ENCODE assay signal across 24 cellular contexts in genomic region chr21:44847261-44848056, GRCh38. TPM values are rescaled to one million over a fixed set of nuclear protein-coding genes. Genes with fewer than 3 reads are reported as not detected.
DNase-seq lines count a peak whose midpoint lies in the region; ATAC-seq, FAIRE-seq and TF ChIP-seq lines count a peak whose summit lies in the region.
"Had no signal": no experiment of that assay in that cellular context is flagged by ENCODE, and none has a peak within 500 bp of the region (broad histone marks: within the 10 kb centered on the region; RNA-seq: fewer than 3 reads in every experiment).

No MANE protein-coding gene starts in this region.

- H3K27ac Mint-ChIP-seq in T-helper 1 cell treated with Interleukin-12 subunit alpha and Interleukin-12 subunit beta and Interleukin-4 antibody, amounts not matched to agents 30 μg/mL and 1 μg/mL, for 36 hours = peak overlapping the region; percentile 31
- H3K27ac Mint-ChIP-seq: activated T-helper 2 cell treated with anti-CD3 and anti-CD28 coated beads, Interferon-gamma antibody, Interleukin-2, Interleukin-4, amounts not matched to agents 10 μg/mL and 5 μg/mL and 100 μg/mL, durations not matched to agents 14 hours and 24 hours and 36 hours; GM23338 had no signal

- peaks cover 2 to 4% of the 10 kb centered on the region in 2 experiments for H3K27me3 ChIP-seq in endothelial cell of umbilical vein (ENCODE audit: control insufficient read depth in 2 of 2, insufficient read depth in 2 of 2, low read length in 2 of 2)

- dilution Hi-C loops in endothelial cell of umbilical vein (cut with MboI; ENCODE audit: extremely low pct_ligation_motif_present, low sequenced_read_pairs) = no loop called here

- H3K27me3 Mint-ChIP-seq in T-helper 1 cell treated with Interleukin-12 subunit alpha and Interleukin-12 subunit beta and Interleukin-4 antibody, amounts not matched to agents 30 μg/mL and 1 μg/mL, for 36 hours (ENCODE audit: low read depth) = no peaks in the 10 kb centered on the region
- H3K27me3 Mint-ChIP-seq: activated CD4-positive, alpha-beta T cell treated with anti-CD3 and anti-CD28 coated beads for 36 hours; brain; stimulated activated naive CD8-positive, alpha-beta T cell treated with anti-CD3 and anti-CD28 coated beads, Interleukin-15, Interleukin-2, amounts not matched to agents 100 ng/mL and 50 ng/mL, for 24 hours had no signal

- peaks cover 22% of the 10 kb centered on the region for H3K4me1 Mint-ChIP-seq in T-helper 1 cell treated with Interleukin-12 subunit alpha and Interleukin-12 subunit beta and Interleukin-4 antibody, amounts not matched to agents 30 μg/mL and 1 μg/mL, for 36 hours (ENCODE audit: low read depth)

- FAIRE-seq in endothelial cell of umbilical vein (lab: Jason Lieb, UNC) = no peak
- FAIRE-seq: D721Med, TTC549 had no signal

- H3K9me3 Mint-ChIP-seq in T-helper 1 cell treated with Interleukin-12 subunit alpha and Interleukin-12 subunit beta and Interleukin-4 antibody, amounts not matched to agents 30 μg/mL and 1 μg/mL, for 36 hours = no peaks in the 10 kb centered on the region
- H3K9me3 Mint-ChIP-seq: activated T-helper 2 cell treated with anti-CD3 and anti-CD28 coated beads, Interferon-gamma antibody, Interleukin-2, Interleukin-4, amounts not matched to agents 10 μg/mL and 5 μg/mL and 100 μg/mL, durations not matched to agents 14 hours and 24 hours and 36 hours; brain; endodermal cell; GM23338; stimulated activated naive CD8-positive, alpha-beta T cell treated with anti-CD3 and anti-CD28 coated beads, Interleukin-15, Interleukin-2, amounts not matched to agents 100 ng/mL and 50 ng/mL, for 24 hours had no signal

- peaks cover 16% of the 10 kb centered on the region for H3K4me1 ChIP-seq in endothelial cell of umbilical vein (ENCODE audit: control insufficient read depth, extremely low read depth, insufficient read depth, low read length)

- TF ChIP-seq POLR2A in endothelial cell of umbilical vein (IDR thresholded peaks at IDR 0.05; ENCODE audit: low read depth, low read length) = no peak

- POLR2A ChIA-PET in RWPE1 (lab: Yijun Ruan, JAX; ENCODE audit: low non-redundant PET) (no interaction called here), endothelial cell of umbilical vein (lab: Charles Lee) (no interaction called here)

- H3K27ac ChIP-seq in RWPE1 = peak overlapping the region; percentile 69
- no peak overlapping the region for H3K27ac ChIP-seq in endothelial cell of umbilical vein (ENCODE audit: insufficient read depth, low read depth, low read length)
- H3K27ac ChIP-seq: tibial artery had no signal

- intact Hi-C loops in endothelial cell of umbilical vein (cut with micrococcal nuclease) = no loop called here
- intact Hi-C loops in sciatic nerve (cut with DNase I) = no loop called here

- H3K9me1 ChIP-seq in endothelial cell of umbilical vein (replicated peaks; ENCODE audit: control insufficient read depth, extremely low read depth, insufficient read depth, low read length) = no peaks in the 10 kb centered on the region

- CTCF ChIA-PET in RWPE1 (lab: Yijun Ruan, JAX) (interaction anchor here (0.5 kb wide), 1 partner anchor 67 kb away, joined by 3 read pairs; no protein-coding TSS in a partner anchor), endothelial cell of umbilical vein (lab: Charles Lee) (interaction anchor here (1.7 to 2.7 kb wide), 2 partner anchors 22 to 85 kb away, joined by 7 to 11 read pairs; no protein-coding TSS in a partner anchor)

- no TSS peak for BruUV-seq in endothelial cell of umbilical vein (replicated peaks; lab: Mats Ljungman, UMichigan)

- H3K36me3 Mint-ChIP-seq in T-helper 1 cell treated with Interleukin-12 subunit alpha and Interleukin-12 subunit beta and Interleukin-4 antibody, amounts not matched to agents 30 μg/mL and 1 μg/mL, for 36 hours (ENCODE audit: low read depth) = peaks cover 18% of the 10 kb centered on the region

- no peak overlapping the region for H3K4me3 Mint-ChIP-seq in T-helper 1 cell treated with Interleukin-12 subunit alpha and Interleukin-12 subunit beta and Interleukin-4 antibody, amounts not matched to agents 30 μg/mL and 1 μg/mL, for 36 hours
- H3K4me3 Mint-ChIP-seq: activated CD8-positive, alpha-beta memory T cell treated with anti-CD3 and anti-CD28 coated beads, Interleukin-2, amount 10 ng/mL, durations not matched to agents 7 days and 5 days; brain; GM23338 had no signal

- no peak for ATAC-seq in sciatic nerve
- ATAC-seq: activated CD8-positive, alpha-beta memory T cell treated with anti-CD3 and anti-CD28 coated beads, Interleukin-2, amount 10 ng/mL, durations not matched to agents 7 days and 5 days; GM23338 had no signal

- H3K36me3 ChIP-seq in endothelial cell of umbilical vein (ENCODE audit: control insufficient read depth in 2 of 2, extremely low read depth in 1 of 2, insufficient read depth in 2 of 2, low read length in 2 of 2) = peaks cover 23 to 26% of the 10 kb centered on the region in 2 experiments

- H3K9ac ChIP-seq in endothelial cell of umbilical vein (replicated peaks; ENCODE audit: extremely low read depth, insufficient read depth, low read length) = no peak overlapping the region

- H3K9me3 ChIP-seq in endothelial cell of umbilical vein (replicated peaks; ENCODE audit: control insufficient read depth, insufficient read depth, low read length) = no peaks in the 10 kb centered on the region
- H3K9me3 ChIP-seq: tibial artery had no signal

- no peak overlapping the region for H3K4me2 ChIP-seq in endothelial cell of umbilical vein (ENCODE audit: insufficient read depth, low read length)

- no peak for TF ChIP-seq CTCF in RWPE1 (conservative IDR thresholded peaks at IDR 0.05; ENCODE audit: low read depth)
- no peak for TF ChIP-seq CTCF in endothelial cell of umbilical vein (IDR thresholded peaks at IDR 0.05; ENCODE audit: extremely low read depth in 1 of 2, insufficient read depth in 1 of 2, low read depth in 1 of 2, low read length in 2 of 2)
- no peak for TF ChIP-seq CTCF in GM10266 (IDR thresholded peaks at IDR 0.05; ENCODE audit: control insufficient read depth, insufficient read depth, low read depth, missing control alignments)

- peaks cover 7% of the 10 kb centered on the region for H4K20me1 ChIP-seq in endothelial cell of umbilical vein (replicated peaks; ENCODE audit: control insufficient read depth, extremely low read depth, insufficient read depth, low read length)

- H2AFZ ChIP-seq in endothelial cell of umbilical vein (ENCODE audit: low read depth, low read length) = no peak overlapping the region
- H2AFZ ChIP-seq: GM23338 had no signal

- H3K79me2 ChIP-seq in endothelial cell of umbilical vein (ENCODE audit: control insufficient read depth, insufficient read depth, low read length) = peaks cover 3% of the 10 kb centered on the region

- DNase-seq in T-helper 1 cell = no peak
- DNase-seq in RWPE1 (ENCODE audit: low spot score) = no peak
- no peak for DNase-seq in endothelial cell of umbilical vein (ENCODE audit: low read depth, low spot score)
- peak; percentile 48 for DNase-seq in sciatic nerve (ENCODE audit: low spot score)
- no peak for DNase-seq in Kasumi-1 (lab: John Stamatoyannopoulos, UW)
- DNase-seq in effector CD4-positive, alpha-beta T cell = no peak
- no peak for DNase-seq in GM10266 (ENCODE audit: extremely low spot score)
- DNase-seq: activated CD4-positive, alpha-beta T cell treated with anti-CD3 and anti-CD28 coated beads for 36 hours; activated CD8-positive, alpha-beta memory T cell treated with anti-CD3 and anti-CD28 coated beads, Interleukin-2, amount 10 ng/mL, durations not matched to agents 7 days and 5 days; endodermal cell; IMR-90; kidney glomerular epithelial cell; naive thymus-derived CD4-positive, alpha-beta T cell; NCI-H1417; NCI-H510A; stimulated activated CD4-positive, alpha-beta T cell treated with anti-CD3 and anti-CD28 coated beads, Interleukin-4, amount 100 ng/mL, for 1 hour had no signal

- no peak overlapping the region for H3K4me3 ChIP-seq in endothelial cell of umbilical vein (replicated peaks in 1 of 3; ENCODE audit: insufficient read depth in 1 of 3, low read depth in 1 of 3, low read length in 3 of 3)
- H3K4me3 ChIP-seq: GM23338, tibial artery had no signal

TF ChIP-seq in endothelial cell of umbilical vein, 7 proteins besides CTCF, POLR2A, EP300 and RAD21:
- TF ChIP-seq POLR2AphosphoS5 (IDR thresholded peaks at IDR 0.05; ENCODE audit: insufficient read depth, low read depth, low read length) (peak; percentile 18), GATA2 (IDR thresholded peaks at IDR 0.05; ENCODE audit: insufficient read depth, insufficient read length, low read depth, low read length) (no peak)

RNA-seq across cellular contexts. Expression of gene PTTG1IP, which starts 26.0 kb away (rescaled TPM):
- total RNA-seq in endothelial cell of umbilical vein (406 and 415 TPM in 2 replicates), sciatic nerve (192 TPM)
- polyA plus RNA-seq in endothelial cell of umbilical vein = 313 and 342 TPM in 2 replicates
- polyA plus RNA-seq in endothelial cell of umbilical vein (2011; cell fraction: cytosol; rRNA removed) = 289 and 309 TPM in 2 replicates
- polyA plus RNA-seq in endothelial cell of umbilical vein (2011; cell fraction: nucleus; rRNA removed) = 194 and 204 TPM in 2 replicates
- polyA plus RNA-seq in endothelial cell of umbilical vein (2012) = 314 and 368 TPM in 2 replicates
- 267 and 299 TPM in 2 replicates for polyA minus RNA-seq in endothelial cell of umbilical vein
- 103 TPM for polyA minus RNA-seq in endothelial cell of umbilical vein (2011; cell fraction: cytosol; rRNA and poly(A)+ RNA removed)
- 77.5 and 96.0 TPM in 2 replicates for polyA minus RNA-seq in endothelial cell of umbilical vein (2011; cell fraction: nucleus; rRNA and poly(A)+ RNA removed)

RNA-seq across cellular contexts. Expression of gene SUMO3, which starts 29.6 kb away (rescaled TPM):
- total RNA-seq in endothelial cell of umbilical vein (99.7 and 102 TPM in 2 replicates), sciatic nerve (65.5 TPM)
- polyA plus RNA-seq in endothelial cell of umbilical vein = 109 and 123 TPM in 2 replicates
- polyA plus RNA-seq in endothelial cell of umbilical vein (2011; cell fraction: cytosol; rRNA removed) = 115 and 130 TPM in 2 replicates
- 46.3 and 55.9 TPM in 2 replicates for polyA plus RNA-seq in endothelial cell of umbilical vein (2011; cell fraction: nucleus; rRNA removed)
- 107 and 137 TPM in 2 replicates for polyA plus RNA-seq in endothelial cell of umbilical vein (2012)
- 79.8 and 101 TPM in 2 replicates for polyA minus RNA-seq in endothelial cell of umbilical vein
- polyA minus RNA-seq in endothelial cell of umbilical vein (2011; cell fraction: cytosol; rRNA and poly(A)+ RNA removed) = 50.6 TPM
- polyA minus RNA-seq in endothelial cell of umbilical vein (2011; cell fraction: nucleus; rRNA and poly(A)+ RNA removed) = 21.6 and 22.3 TPM in 2 replicates

RNA-seq across cellular contexts. Expression of gene UBE2G2, which starts 45.8 kb away (rescaled TPM):
- total RNA-seq in endothelial cell of umbilical vein = 114 and 117 TPM in 2 replicates
- polyA plus RNA-seq in endothelial cell of umbilical vein = 86.4 and 95.0 TPM in 2 replicates
- polyA plus RNA-seq in endothelial cell of umbilical vein (2011; cell fraction: cytosol; rRNA removed) = 90.1 and 97.5 TPM in 2 replicates
- 200 and 203 TPM in 2 replicates for polyA plus RNA-seq in endothelial cell of umbilical vein (2011; cell fraction: nucleus; rRNA removed)
- 126 and 142 TPM in 2 replicates for polyA plus RNA-seq in endothelial cell of umbilical vein (2012)
- polyA minus RNA-seq in endothelial cell of umbilical vein = 158 TPM in 2 replicates
- polyA minus RNA-seq in endothelial cell of umbilical vein (2011; cell fraction: cytosol; rRNA and poly(A)+ RNA removed) = 57.2 TPM
- polyA minus RNA-seq in endothelial cell of umbilical vein (2011; cell fraction: nucleus; rRNA and poly(A)+ RNA removed) = 87.5 and 102 TPM in 2 replicates
- 78.0 TPM for total RNA-seq in sciatic nerve
